8 cellular contexts compared by ENCODE assay signal in the genomic region with DNA sequence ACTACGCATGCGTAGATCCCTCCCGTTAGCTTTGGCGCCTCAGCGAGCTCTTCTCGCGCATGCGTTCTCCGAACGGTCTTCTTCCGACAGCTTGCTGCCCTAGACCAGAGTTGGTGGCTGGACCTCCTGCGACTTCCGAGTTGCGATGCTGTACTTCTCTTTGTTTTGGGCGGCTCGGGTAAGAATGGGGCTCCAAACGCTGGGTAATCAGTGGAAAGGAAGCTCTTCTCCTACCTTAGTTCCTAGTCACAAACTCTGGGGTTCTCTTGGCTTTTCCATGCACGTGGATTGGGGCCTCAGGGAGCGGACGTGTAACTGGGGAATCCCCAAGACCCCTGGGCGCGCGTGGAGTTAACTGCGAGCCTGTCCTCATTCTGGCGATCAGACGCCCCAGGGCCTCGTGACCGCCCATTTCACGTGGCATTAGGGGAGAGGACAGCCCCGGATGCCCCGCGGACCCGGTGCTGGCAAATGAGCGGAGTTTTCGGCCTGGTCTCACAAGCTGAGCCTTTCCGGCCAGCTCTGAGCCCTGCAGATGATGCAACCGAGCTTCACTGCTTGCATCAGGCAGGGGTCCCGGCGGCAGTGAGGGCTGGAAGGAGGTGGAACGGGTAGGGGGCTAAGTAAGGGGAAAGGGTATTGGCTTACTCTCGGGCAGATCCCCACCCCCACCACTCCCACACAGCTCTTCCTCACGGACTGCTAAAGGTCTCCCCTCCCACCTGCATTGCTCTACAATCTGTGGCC. TPM values are rescaled to one million over a fixed set of nuclear protein-coding genes. Genes with fewer than 3 reads are reported as not detected.
DNase-seq lines count a peak whose midpoint lies in the region; ATAC-seq, FAIRE-seq and TF ChIP-seq lines count a peak whose summit lies in the region.

Gene SHMT2, plus strand, starts transcription at position 78 of the 747 bp plus-strand sequence. Its CDS starts 68 bp downstream, at position 146.

- peaks cover 45% of the 10 kb centered on the region for H3K4me1 Mint-ChIP-seq in T-helper 17 cell

- H3K4me1 ChIP-seq in right cardiac atrium (ENCODE audit: control insufficient read depth, insufficient read depth, low read length) (no peaks in the 10 kb centered on the region), psoas muscle (peaks cover 12% of the 10 kb centered on the region), urinary bladder (ENCODE audit: insufficient read depth) (no peaks in the 10 kb centered on the region)

- H3K27me3 ChIP-seq in right cardiac atrium (ENCODE audit: control insufficient read depth, insufficient read depth): no peaks in the 10 kb centered on the region
- peaks cover 0 to 21% (median 2%) of the 10 kb centered on the region in 3 donors for H3K27me3 ChIP-seq in psoas muscle (ENCODE audit: insufficient read depth in 3 of 3, low read length in 2 of 3)

- peak within 1 kb of the TSS; percentile 95 for H3K4me3 Mint-ChIP-seq in T-helper 17 cell

- ATAC-seq in HG02852 (IDR thresholded peaks at IDR 0.05; ENCODE audit: unreplicated experiment) (peak; percentile 65), T-helper 17 cell (peak; percentile 66), right cardiac atrium (peak; percentile 70 to 82), psoas muscle (peak; percentile 73 to 94 (median 80))

- H3K4me3 ChIP-seq in right cardiac atrium (ENCODE audit: low read length): peak within 1 kb of the TSS; percentile 67
- H3K4me3 ChIP-seq in psoas muscle: peak within 1 kb of the TSS; percentile 78
- peak within 1 kb of the TSS; percentile 57 for H3K4me3 ChIP-seq in urinary bladder (ENCODE audit: low read depth, low read length)

- intact Hi-C loops in right cardiac atrium (cut with DNase I) (no loop called here), psoas muscle (cut with DNase I) (no loop called here)

- 0 out of 2 replicates have a peak, but pooled peaks have one; percentile 48 for TF ChIP-seq POLR2A in GM12891 (IDR thresholded peaks at IDR 0.05; ENCODE audit: low read depth, low read length)

- TF ChIP-seq CTCF in psoas muscle (IDR thresholded peaks at IDR 0.05): no peak

- H3K9me3 ChIP-seq in T-helper 17 cell (ENCODE audit: control insufficient read depth, low read length, poor library complexity, severe bottlenecking): no peaks in the 10 kb centered on the region
- no peaks in the 10 kb centered on the region for H3K9me3 ChIP-seq in right cardiac atrium (ENCODE audit: control insufficient read depth, low read length)
- no peaks in the 10 kb centered on the region for H3K9me3 ChIP-seq in psoas muscle

- peak; percentile 95 for FAIRE-seq in GM12891 (lab: Jason Lieb, UNC)

- peaks cover 21% of the 10 kb centered on the region for H3K27me3 Mint-ChIP-seq in T-helper 17 cell

- peak within 1 kb of the TSS; percentile 87 for H3K27ac Mint-ChIP-seq in T-helper 17 cell

- DNase-seq in GM12891 (ENCODE audit: insufficient read length, low spot score) (peak; percentile 97), NCI-H187 (lab: John Stamatoyannopoulos, UW) (peak; percentile 94 to 95), T-helper 17 cell (peak; percentile 79 to 82 (median 80)), right cardiac atrium (peak; percentile 96 to 98 (median 97)), psoas muscle (peak; percentile 95 to 97)

- H3K27ac ChIP-seq in angular gyrus (ENCODE audit: low read depth, low read length) (peak within 1 kb of the TSS; percentile 68), right cardiac atrium (ENCODE audit: low read length) (peak within 1 kb of the TSS; percentile 62), psoas muscle (peak within 1 kb of the TSS; percentile 77), urinary bladder (ENCODE audit: low read depth) (no peak within 1 kb of the TSS)

- H3K36me3 ChIP-seq in psoas muscle (ENCODE audit: insufficient read depth in 1 of 2, low read depth in 1 of 2) (peaks cover 7 to 39% of the 10 kb centered on the region in 2 donors), urinary bladder (ENCODE audit: insufficient read depth) (peaks cover 3% of the 10 kb centered on the region)

- WGBS in right cardiac atrium: under 1% methylated on average over 42 of the region's 42 CpGs
- 0 to 1% (median 0%) methylated on average over 42 of the region's 42 CpGs for WGBS in psoas muscle, 3 donors
- WGBS in urinary bladder: under 1% methylated on average over 42 of the region's 42 CpGs

- peaks cover 15% of the 10 kb centered on the region for H3K36me3 Mint-ChIP-seq in T-helper 17 cell (ENCODE audit: low read depth)

TF ChIP-seq in GM12891, 5 proteins besides CTCF, POLR2A, EP300 and RAD21:
- TF ChIP-seq POLR2AphosphoS5 (IDR thresholded peaks at IDR 0.05; ENCODE audit: low read depth, low read length) (peak; percentile 50; the same call in 1 of the 2 replicates), PAX5 (IDR thresholded peaks at IDR 0.05; ENCODE audit: insufficient read depth, low read length, severe bottlenecking) (no peak), POU2F2 (IDR thresholded peaks at IDR 0.05; ENCODE audit: low read depth, low read length) (no peak; the same call in 1 of the 2 replicates), TAF1 (IDR thresholded peaks at IDR 0.05; ENCODE audit: low read depth, low read length) (peak; percentile 49), SPI1 (IDR thresholded peaks at IDR 0.05; ENCODE audit: low read depth, low read length) (no peak)

RNA-seq across cellular contexts. Expression of gene SHMT2, which starts in this region (rescaled TPM):
- 152 TPM for polyA plus RNA-seq in GM12891 (2012; ENCODE audit: low read depth, missing spikeins)
- 10 to 100 TPM; 28.8 to 36.9 TPM for total RNA-seq in T-helper 17 cell
- total RNA-seq in right cardiac atrium: 10 to 100 TPM; 27.4 to 33.2 (median 29.9) TPM
- 17.9 TPM for polyA plus RNA-seq in right cardiac atrium
- total RNA-seq in psoas muscle: 10 to 100 TPM; 39.2 to 59.2 (median 47.3) TPM
- polyA plus RNA-seq in psoas muscle: 10 to 100 TPM; 36.6 to 66.8 (median 62.7) TPM
- 62.8 TPM for total RNA-seq in urinary bladder
- polyA plus RNA-seq in urinary bladder: 69.8 TPM
